8 cellular contexts compared by ENCODE assay signal in genomic region chr15:39969871-39970270, GRCh38. TPM values are rescaled to one million over a fixed set of nuclear protein-coding genes. Genes with fewer than 3 reads are reported as not detected.
A peak's percentile ranks its signal among the peaks of the same experiment; 100 is the strongest.
DNase-seq lines count a peak whose midpoint lies in the region; ATAC-seq and TF ChIP-seq lines count a peak whose summit lies in the region.

No MANE protein-coding gene starts in this region.

- CTCF ChIA-PET in HEK293T (lab: Yijun Ruan, JAX), result no interaction called here

- ATAC-seq in left colon (peak; percentile 97), GM18519 (IDR thresholded peaks at IDR 0.05; ENCODE audit: low FRiP score, unreplicated experiment) (no peak)

- in situ Hi-C loops in ACHN (cut with HindIII; ENCODE audit: low pct_ligation_motif_present, low pct_unique_long_range_greater_than_20kb, low sequenced_read_pairs) (no loop called here), astrocyte of the spinal cord (cut with HindIII; ENCODE audit: low sequenced_read_pairs) (no loop called here)

- TF ChIP-seq CTCF in astrocyte of the spinal cord (IDR thresholded peaks at IDR 0.05; ENCODE audit: low read depth, low read length), result no peak

- peak; percentile 48 for DNase-seq in ACHN
- DNase-seq in HCEC 1CT, result peak; percentile 46
- DNase-seq in astrocyte of the spinal cord (ENCODE audit: low read depth, low spot score), result peak; percentile 61
- peak; percentile 73 to 84 for DNase-seq in left colon
- DNase-seq in NCI-H2171 (lab: John Stamatoyannopoulos, UW), result no peak
- DNase-seq in HEK293T (ENCODE audit: extremely low spot score), result no peak
- DNase-seq in HuH-7 (ENCODE audit: low spot score), result no peak

- POLR2A ChIA-PET in HEK293T (lab: Yijun Ruan, JAX), result no interaction called here

- intact Hi-C loops in left colon (cut with DNase I, micrococcal nuclease), result no loop called here

- no peak overlapping the region for H3K4me3 ChIP-seq in astrocyte of the spinal cord (ENCODE audit: low read depth, low read length)

TF ChIP-seq in HEK293T, 16 proteins besides CTCF, POLR2A, EP300 and RAD21:
- TF ChIP-seq FOXA1 (IDR thresholded peaks at IDR 0.05), result no peak
- no peak for TF ChIP-seq HDGF (IDR thresholded peaks at IDR 0.05; ENCODE audit: borderline replicate concordance)
TF ChIP-seq in HEK293T: peak in this region for 0.

RNA-seq across cellular contexts. Expression of gene EIF2AK4, which starts 36.0 kb away (rescaled TPM):
- total RNA-seq in left colon, result 10 to 100 TPM; 23.6 to 29.7 TPM

RNA-seq across cellular contexts. Expression of gene GPR176, which starts 49.8 kb away (rescaled TPM):
- 1 to 10 TPM in 1 of 2 donors, under 1 TPM in 1; 0.85 to 1.5 TPM for total RNA-seq in left colon

Comparison
In these comparisons a context has a peak if more than half of its experiments do, and no peak if none do; other contexts are left out.
1. DNase-seq: peak in ACHN (single experiment), HCEC 1CT (single experiment), astrocyte of the spinal cord (single experiment) and left colon (2 of 2); none in NCI-H2171 (single experiment), HEK293T (single experiment) and HuH-7 (single experiment).